In genomic region chr4:140151700-140152014, GRCh38 we compare ENCODE assay signal across 9 cellular contexts. TPM values are rescaled to one million over a fixed set of nuclear protein-coding genes. Genes with fewer than 3 reads are reported as not detected.
DNase-seq lines count a peak whose midpoint lies in the region; ATAC-seq, FAIRE-seq and TF ChIP-seq lines count a peak whose summit lies in the region.
"Had no signal": no experiment of that assay in that cellular context is flagged by ENCODE, and none has a peak within 500 bp of the region (broad histone marks: within the 10 kb centered on the region; RNA-seq: fewer than 3 reads in every experiment).

No MANE protein-coding gene starts in this region.

- SMC1A ChIA-PET in GM12878 (lab: Charles Lee; ENCODE audit: uncharacterized antibody, unreplicated experiment): no interaction called here

- ATAC-seq in GM12878: 0 out of 3 replicates have a peak, but pooled peaks have one; percentile 8
- peak; percentile 3 to 33 (median 28) for ATAC-seq in psoas muscle
- no peak for ATAC-seq in GM21576 (IDR thresholded peaks at IDR 0.05; ENCODE audit: unreplicated experiment)
- ATAC-seq in HG02588 (IDR thresholded peaks at IDR 0.05; ENCODE audit: unreplicated experiment): no peak

- H3F3A ChIP-seq in SK-N-SH (replicated peaks; ENCODE audit: insufficient read depth): peaks cover 32% of the 10 kb centered on the region

- H3K27me3 ChIP-seq in SK-N-SH (ENCODE audit: insufficient read depth): no peaks in the 10 kb centered on the region
- peaks cover 10 to 34% of the 10 kb centered on the region in 2 experiments for H3K27me3 ChIP-seq in GM12878 (replicated peaks in 1 of 2; ENCODE audit: control insufficient read depth in 2 of 2, insufficient read depth in 2 of 2, low read length in 1 of 2)
- no peaks in the 10 kb centered on the region for H3K27me3 ChIP-seq in psoas muscle (ENCODE audit: insufficient read depth in 3 of 3, low read length in 2 of 3)

- H3K4me2 ChIP-seq in SK-N-SH: peak overlapping the region; percentile 92
- peak overlapping the region; percentile 71 for H3K4me2 ChIP-seq in GM12878 (ENCODE audit: control insufficient read depth, insufficient read depth)

- H3K9ac ChIP-seq in SK-N-SH (peak overlapping the region; percentile 93), GM12878 (ENCODE audit: control insufficient read depth, insufficient read depth, low read length) (no peak overlapping the region)

- 1% methylated on average over 10 of the region's 11 CpGs for WGBS in SK-N-SH (ENCODE audit: low lambda C conversion rate)
- WGBS in GM12878 (ENCODE audit: insufficient coverage, insufficient replicate concordance, low lambda C conversion rate, missing lambda C conversion rate): 9% methylated on average over 7 of the region's 11 CpGs
- 0 to 1% (median 0%) methylated on average over 8 to 11 of the region's 11 CpGs for WGBS in psoas muscle, 3 donors

- no peak; a peak in 1 of 4 replicates for TF ChIP-seq EP300 in SK-N-SH (IDR thresholded peaks at IDR 0.05; ENCODE audit: borderline replicate concordance in 1 of 2, low read depth in 1 of 2, low read length in 1 of 2)
- no peak for TF ChIP-seq EP300 in GM12878 (IDR thresholded peaks at IDR 0.05; ENCODE audit: borderline replicate concordance in 1 of 2, control insufficient read depth in 1 of 2, low read depth in 2 of 2, low read length in 2 of 2)

- H3K4me1 ChIP-seq in SK-N-SH (ENCODE audit: control insufficient read depth in 1 of 2, insufficient read depth in 2 of 2, low read depth in 1 of 2, low read length in 1 of 2): peaks cover 0 to 17% of the 10 kb centered on the region in 2 experiments; a peak in 2 of 4 replicates
- peaks cover 12% of the 10 kb centered on the region for H3K4me1 ChIP-seq in GM12878 (ENCODE audit: control insufficient read depth, insufficient read depth, low read length)
- peaks cover 13% of the 10 kb centered on the region for H3K4me1 ChIP-seq in psoas muscle

- peaks cover 28% of the 10 kb centered on the region; the same call in 1 of the 2 replicates for H3K79me2 ChIP-seq in SK-N-SH (ENCODE audit: insufficient read depth)
- no peaks in the 10 kb centered on the region for H3K79me2 ChIP-seq in GM12878 (ENCODE audit: control insufficient read depth, insufficient read depth, low read length)

- no TSS peak for BruUV-seq in GM12878 (replicated peaks; lab: Mats Ljungman, UMichigan)

- POLR2A ChIA-PET in SK-N-SH (lab: Yijun Ruan, JAX): interaction anchor here (0.6 to 5.4 kb wide), 23 partner anchors 16 to 495 kb away, joined by 3 to 80 read pairs (median 7); no protein-coding TSS in a partner anchor
- POLR2A ChIA-PET in GM12878 (lab: Charles Lee): no interaction called here

- H3K4me3 ChIP-seq in SK-N-SH (ENCODE audit: low read depth in 2 of 2, low read length in 1 of 2) (peak overlapping the region; percentile 94 to 97), GM12878 (no peak overlapping the region; the same call in 1 of the 2 replicates), psoas muscle (peak overlapping the region; percentile 80)

- H3K9me3 ChIP-seq in SK-N-SH (no peaks in the 10 kb centered on the region), GM12878 (replicated peaks; ENCODE audit: control insufficient read depth, insufficient read depth, low read length) (no peaks in the 10 kb centered on the region), psoas muscle (no peaks in the 10 kb centered on the region)

- H4K20me1 ChIP-seq in SK-N-SH (ENCODE audit: insufficient read depth): no peaks in the 10 kb centered on the region
- no peaks in the 10 kb centered on the region for H4K20me1 ChIP-seq in GM12878 (ENCODE audit: control insufficient read depth, insufficient read depth)

- H2AFZ ChIP-seq in SK-N-SH (ENCODE audit: low read depth) (peak overlapping the region; percentile 61; the same call in 1 of the 2 replicates), GM12878 (ENCODE audit: control insufficient read depth, low read depth, low read length) (no peak overlapping the region)

- no peaks in the 10 kb centered on the region for H3K9me2 ChIP-seq in SK-N-SH

- intact Hi-C loops in GM12878 (cut with micrococcal nuclease; ENCODE audit: unreplicated experiment): no loop called here
- intact Hi-C loops in psoas muscle (cut with DNase I): loop anchor here (2.0 to 5.0 kb wide), 10 partner anchors 57 to 489 kb away; no protein-coding TSS in a partner anchor

- H3K36me3 ChIP-seq in SK-N-SH (replicated peaks in 1 of 2; ENCODE audit: control insufficient read depth in 1 of 2, insufficient read depth in 2 of 2, low read length in 1 of 2) (no peaks in the 10 kb centered on the region), GM12878 (ENCODE audit: control insufficient read depth in 2 of 2, insufficient read depth in 2 of 2, low read length in 1 of 2) (no peaks in the 10 kb centered on the region), psoas muscle (ENCODE audit: insufficient read depth in 1 of 2, low read depth in 1 of 2) (no peaks in the 10 kb centered on the region)

- TF ChIP-seq POLR2A in GM12878 (IDR thresholded peaks at IDR 0.05; ENCODE audit: low read depth, low read length): no peak

- in situ Hi-C loops in G401 (cut with HindIII; ENCODE audit: low sequenced_read_pairs): no loop called here
- in situ Hi-C loops in GM12878 (cut with MboI): no loop called here

- CTCF ChIA-PET in SK-N-SH (lab: Yijun Ruan, JAX): interaction anchor here (1.1 to 7.8 kb wide), 7 partner anchors 57 to 192 kb away, joined by 3 to 91 read pairs (median 4); no protein-coding TSS in a partner anchor
- CTCF ChIA-PET in GM12878 (lab: Yijun Ruan, JAX): no interaction called here

- no peak for FAIRE-seq in GM12878 (lab: Jason Lieb, UNC)
- FAIRE-seq: islet of Langerhans had no signal

- no peak for TF ChIP-seq RAD21 in SK-N-SH (IDR thresholded peaks at IDR 0.05; ENCODE audit: low read length)
- TF ChIP-seq RAD21 in GM12878 (IDR thresholded peaks at IDR 0.05; ENCODE audit: insufficient read depth, low read depth, low read length): no peak

- RAD21 ChIA-PET in GM12878 (lab: Charles Lee; ENCODE audit: unreplicated experiment): no interaction called here

- DNase-seq in G401 (ENCODE audit: low spot score) (peak; percentile 90), NCI-H1417 treated with DMSO at 0.1 percent for 48 hours (lab: John Stamatoyannopoulos, UW) (peak; percentile 86), SK-N-SH (peak; percentile 92), GM12878 (ENCODE audit: low read depth, low spot score) (no peak), hypothalamus (lab: John Stamatoyannopoulos, UW) (peak in 45 of 51 donors; percentile 1 to 78 (median 53)), psoas muscle (peak; percentile 68)

- TF ChIP-seq CTCF in SK-N-SH (IDR thresholded peaks at IDR 0.05) (no peak), GM12878 (IDR thresholded peaks at IDR 0.05 in 2 of 3, conservative IDR thresholded peaks at IDR 0.05 in 1 of 3; ENCODE audit: control insufficient read depth in 2 of 3, extremely low read depth in 1 of 3, insufficient read depth in 1 of 3, low read depth in 3 of 3, low read length in 3 of 3) (no peak), psoas muscle (IDR thresholded peaks at IDR 0.05) (no peak)

- H3K27ac ChIP-seq in SK-N-SH (ENCODE audit: low read depth in 2 of 2, low read length in 1 of 2): peak overlapping the region; percentile 98 to 99
- H3K27ac ChIP-seq in GM12878 (ENCODE audit: control insufficient read depth, insufficient read depth): no peak overlapping the region
- peak overlapping the region; percentile 97 for H3K27ac ChIP-seq in psoas muscle

TF ChIP-seq in SK-N-SH, 30 proteins besides CTCF, POLR2A, EP300 and RAD21 (continues in another document):
- peak; percentile 54 for TF ChIP-seq GABPA (IDR thresholded peaks at IDR 0.05; ENCODE audit: low read depth)
- TF ChIP-seq TEAD4 (IDR thresholded peaks at IDR 0.05; ENCODE audit: borderline replicate concordance, insufficient read depth): no peak
- TF ChIP-seq SMC3 (IDR thresholded peaks at IDR 0.05; ENCODE audit: low read depth, low read length): no peak; the same call in 1 of the 2 replicates
- TF ChIP-seq TCF12 (IDR thresholded peaks at IDR 0.05): no peak
- peak; percentile 82 for TF ChIP-seq GATA2 (CRISPR knock-in tag; IDR thresholded peaks at IDR 0.05)
- peak; percentile 62; the same call in 1 of the 2 replicates for TF ChIP-seq YY1 (IDR thresholded peaks at IDR 0.05; ENCODE audit: low read depth)

TF ChIP-seq in GM12878, 131 proteins besides CTCF, POLR2A, EP300 and RAD21 (continues in another document):
- TF ChIP-seq MYB (IDR thresholded peaks at IDR 0.05; ENCODE audit: borderline replicate concordance, low read depth, low read length): no peak

RNA-seq across cellular contexts. Expression of gene MAML3, which starts 2.3 kb away (rescaled TPM):
- not detected in 2 replicates for total RNA-seq in G401 (2014; rRNA removed; shearing (Covaris generic))
- polyA plus RNA-seq in SK-N-SH (2012; rRNA removed) (5.3 and 5.6 TPM in 2 replicates), GM12878 (2011; rRNA removed) (0.20 and 0.53 TPM in 2 replicates), GM12878 (2014; fragmentation: Illumina TruSeq; extraction: Trizol) (0.06 TPM in 1 of 2 replicates, not detected in the other), GM12878 (2014; fragmentation: Nextera tagmentation; extraction: Ambion mirVana) (under 1 TPM in 1 of 2 experiments, not detected in 1; under 0.01 TPM), GM12878 (2014; rRNA removed) (0.03 and 0.04 TPM in 2 replicates), GM12878 (2016; fragmentation: Nextera tagmentation; extraction: Ambion mirVana) (under 1 TPM in 1 of 2 experiments, not detected in 1; 0.09 TPM), psoas muscle (under 1 TPM; 0.43 to 0.49 (median 0.48) TPM)
- 4.8 and 5.8 TPM in 2 replicates for polyA plus RNA-seq in SK-N-SH (2012; cell fraction: cytosol; rRNA removed)
- polyA plus RNA-seq in SK-N-SH (2012; cell fraction: nucleus; rRNA removed): 3.7 and 5.2 TPM in 2 replicates
- total RNA-seq in GM12878 (2013; cell fraction: nucleolus; rRNA removed): 0.10 and 0.27 TPM in 2 replicates
- total RNA-seq in GM12878 (2014; rRNA removed) (0.05 and 0.06 TPM in 2 replicates), GM12878 (2014; rRNA removed; fragmentation: Illumina TruSeq; extraction: Trizol) (0.04 and 0.05 TPM in 2 replicates), GM12878 (2021) (0.16 and 0.28 TPM in 2 replicates), psoas muscle (1 to 10 TPM in 3 of 4 donors, under 1 TPM in 1; 0.74 to 2.7 (median 1.4) TPM)
- not detected for polyA plus RNA-seq in GM12878 (2011; ENCODE audit: low read depth)
- polyA plus RNA-seq in GM12878 (2011; cell fraction: cytosol; rRNA removed): 0.20 and 0.24 TPM in 2 replicates
- 0.22 and 0.28 TPM in 2 replicates for polyA plus RNA-seq in GM12878 (2011; cell fraction: nucleus; rRNA removed)
- polyA plus RNA-seq in GM12878 (2012): 0.03 TPM in 1 of 2 replicates, not detected in the other
- polyA minus RNA-seq in GM12878 (2011; rRNA and poly(A)+ RNA removed): 0.66 and 0.77 TPM in 2 replicates
- polyA minus RNA-seq in GM12878 (2011; cell fraction: cytosol; rRNA and poly(A)+ RNA removed): 0.27 and 0.31 TPM in 2 replicates
- 1.5 and 2.0 TPM in 2 replicates for polyA minus RNA-seq in GM12878 (2011; cell fraction: nucleus; rRNA and poly(A)+ RNA removed)

Comparison
In these comparisons a context has a peak if more than half of its experiments do, and no peak if none do; other contexts are left out.
1. ATAC-seq: peak in GM12878 (single experiment) and psoas muscle (4 of 4); none in GM21576 (single experiment) and HG02588 (single experiment).